Comparison of ENCODE assay signal across 25 cellular contexts in genomic region chr1:63951076-63951946, GRCh38.
A peak's percentile ranks its signal among the peaks of the same experiment; 100 is the strongest.
DNase-seq lines count a peak whose midpoint lies in the region; ATAC-seq, FAIRE-seq and TF ChIP-seq lines count a peak whose summit lies in the region.
"Had no signal": no experiment of that assay in that cellular context is flagged by ENCODE, and none has a peak within 500 bp of the region (broad histone marks: within the 10 kb centered on the region; RNA-seq: fewer than 3 reads in every experiment).

No MANE protein-coding gene starts in this region.

- H2BK5ac ChIP-seq in H1 (ENCODE audit: low read depth, low read length), result no peak overlapping the region

- no peak overlapping the region; a peak in 1 of 4 replicates for H3K4me2 ChIP-seq in H1 (ENCODE audit: insufficient read depth in 1 of 2, low read depth in 2 of 2, low read length in 2 of 2)

- DNase-seq in M059J (ENCODE audit: low read depth) (peak; percentile 9), H1 (ENCODE audit: low read depth in 1 of 2, low spot score in 2 of 2) (no peak), left kidney (ENCODE audit: low read depth, low spot score) (peak; percentile 69), amniotic stem cell (lab: John Stamatoyannopoulos, UW) (no peak), cardiac septum (ENCODE audit: low spot score) (no peak), left lobe of liver (ENCODE audit: low spot score) (no peak), activated T-cell treated with anti-CD3 and anti-CD28 coated beads for 4 hours (no peak)
- DNase-seq: 8988T; activated CD8-positive, alpha-beta T cell treated with anti-CD3 and anti-CD28 coated beads, Interleukin-2, amount 10 ng/mL, durations not matched to agents 7 days and 5 days; activated naive CD4-positive, alpha-beta T cell treated with anti-CD3 and anti-CD28 coated beads for 36 hours; activated T-cell treated with anti-CD3 and anti-CD28 coated beads, Interleukin-2, amount 50 U/mL, for 4 hours; BE2C; body of pancreas; cortex of kidney; DND-41; foreskin keratinocyte; hypothalamus; left cardiac atrium; midbrain; NCI-H1436 treated with DMSO at 0.1 percent for 48 hours; NCI-H524 treated with DMSO at 0.1 percent for 48 hours; small intestine; stimulated activated CD4-positive, alpha-beta T cell treated with anti-CD3 and anti-CD28 coated beads, Interleukin-4, amount 100 ng/mL, for 1 hour; T1000 had no signal

- intact Hi-C loops in cardiac septum (cut with DNase I), result no loop called here

- H3K4me3 ChIP-seq in ACC112 (ENCODE audit: low read depth, low read length), result no peak overlapping the region
- no peak overlapping the region for H3K4me3 ChIP-seq in H1 (ENCODE audit: extremely low read depth in 1 of 4, insufficient read depth in 2 of 4, low read depth in 3 of 4, low read length in 4 of 4)
- H3K4me3 ChIP-seq: body of pancreas had no signal

- no peak overlapping the region for H3K56ac ChIP-seq in H1 (replicated peaks; ENCODE audit: insufficient read length, low read depth, low read length)

- H3K27ac ChIP-seq in ACC112 (ENCODE audit: low read depth, low read length), result peak overlapping the region; percentile 83
- no peak overlapping the region for H3K27ac ChIP-seq in H1 (ENCODE audit: low read depth, low read length)
- H3K27ac ChIP-seq: body of pancreas, foreskin keratinocyte had no signal

- POLR2A ChIA-PET in H1 (lab: Charles Lee; ENCODE audit: partially characterized antibody), result interaction anchor here (0.6 to 0.9 kb wide), 2 partner anchors 49 to 101 kb away, joined by 3 read pairs; no protein-coding TSS in a partner anchor

- ATAC-seq in left lobe of liver, result no peak
- ATAC-seq: activated CD8-positive, alpha-beta T cell treated with anti-CD3 and anti-CD28 coated beads, Interleukin-2, amount 10 ng/mL, durations not matched to agents 7 days and 5 days; activated T-cell treated with anti-CD3 and anti-CD28 coated beads, Interleukin-2, amount 50 U/mL, for 4 hours; body of pancreas; foreskin keratinocyte; left cardiac atrium had no signal

- CTCF ChIA-PET in H1 (lab: Charles Lee; ENCODE audit: partially characterized antibody), result interaction anchor here (0.7 to 2.3 kb wide), 8 partner anchors 8 to 277 kb away, joined by 3 to 7 read pairs (median 4); no protein-coding TSS in a partner anchor

- H4K20me1 ChIP-seq in H1 (replicated peaks in 1 of 2; ENCODE audit: control insufficient read depth in 1 of 2, insufficient read depth in 2 of 2, low read length in 2 of 2), result peaks cover 1 to 5% of the 10 kb centered on the region in 2 experiments

- FAIRE-seq in H1 (lab: Jason Lieb, UNC), result peak; percentile 82
- FAIRE-seq: small intestine had no signal

- H4K91ac ChIP-seq in H1 (replicated peaks; ENCODE audit: insufficient read length, low read length), result no peak overlapping the region

- no peak overlapping the region for H2BK120ac ChIP-seq in H1 (replicated peaks; ENCODE audit: low read depth, low read length)

- no peak overlapping the region for H3K9ac ChIP-seq in H1 (replicated peaks in 1 of 4; ENCODE audit: extremely low read depth in 1 of 4, low read depth in 3 of 4, low read length in 3 of 4)

- H3K36me3 ChIP-seq in ACC112 (ENCODE audit: insufficient read depth, low read length), result no peaks in the 10 kb centered on the region; the same call in 1 of the 2 replicates
- 0 out of 8 replicates have a peak, but pooled peaks cover 0 to 9% (median 1%) of the 10 kb centered on the region in 4 experiments for H3K36me3 ChIP-seq in H1 (ENCODE audit: control insufficient read depth in 2 of 4, insufficient read depth in 4 of 4, low read length in 3 of 4)
- H3K36me3 ChIP-seq: BE2C had no signal

- H3K14ac ChIP-seq in H1 (ENCODE audit: insufficient read length), result no peak overlapping the region

- H3K27me3 ChIP-seq in ACC112 (ENCODE audit: insufficient read depth, low read length) (no peaks in the 10 kb centered on the region), H1 (replicated peaks in 1 of 4; ENCODE audit: control insufficient read depth in 3 of 4, extremely low read depth in 1 of 4, insufficient read depth in 3 of 4, low read length in 3 of 4) (no peaks in the 10 kb centered on the region)
- H3K27me3 ChIP-seq: BE2C, body of pancreas, foreskin keratinocyte had no signal

- peak overlapping the region; percentile 0 for H2AFZ ChIP-seq in ACC112 (ENCODE audit: low read length, unreplicated experiment)
- no peak overlapping the region for H2AFZ ChIP-seq in H1 (ENCODE audit: low read length)

- TF ChIP-seq CTCF in H1 (IDR thresholded peaks at IDR 0.05; ENCODE audit: control extremely low read depth in 1 of 3, insufficient read depth in 1 of 3, low read depth in 1 of 3, low read length in 3 of 3), result no peak

- no peak overlapping the region for H4K5ac ChIP-seq in H1 (ENCODE audit: insufficient read length, low read depth, low read length)

- H3K79me1 ChIP-seq in H1 (ENCODE audit: low read depth, low read length), result peaks cover 12% of the 10 kb centered on the region

- H3K23ac ChIP-seq in H1 (ENCODE audit: insufficient read length), result no peak overlapping the region

- no peak for TF ChIP-seq RAD21 in H1 (IDR thresholded peaks at IDR 0.05 in 1 of 2, conservative IDR thresholded peaks at IDR 0.05 in 1 of 2; ENCODE audit: low read depth in 2 of 2, low read length in 2 of 2)

- no peak overlapping the region for H2BK12ac ChIP-seq in H1 (ENCODE audit: low read depth, low read length)

- H3K23me2 ChIP-seq in H1 (ENCODE audit: low read depth, low read length), result no peaks in the 10 kb centered on the region; the same call in 1 of the 2 replicates

- no peak overlapping the region for H3K18ac ChIP-seq in H1 (ENCODE audit: extremely low read depth, low read length)

- no peak overlapping the region for H2BK15ac ChIP-seq in H1 (ENCODE audit: low read length)

- peaks cover 5 to 13% of the 10 kb centered on the region in 2 experiments; a peak in 3 of 4 replicates for H3K9me3 ChIP-seq in H1 (ENCODE audit: insufficient read depth in 2 of 2, low read depth in 1 of 2, low read length in 1 of 2)
- H3K9me3 ChIP-seq: BE2C had no signal

- 76% methylated on average over 5 of the region's 5 CpGs; no CpG with 5 or more reads in 1 of the 2 experiments for WGBS in H1 (ENCODE audit: extremely low coverage in 1 of 2, insufficient coverage in 1 of 2, insufficient read length in 1 of 2, insufficient replicate concordance in 2 of 2, low coverage in 1 of 2, low lambda C conversion rate in 2 of 2, missing lambda C conversion rate in 1 of 2), 2 experiments

- no peak overlapping the region for H3K4ac ChIP-seq in H1 (replicated peaks; ENCODE audit: insufficient read length, low read depth, low read length)

- H3K4me1 ChIP-seq in ACC112 (ENCODE audit: control insufficient read depth, insufficient read depth, low read length, unreplicated experiment), result peaks cover 39% of the 10 kb centered on the region
- peaks cover 0 to 14% (median 6%) of the 10 kb centered on the region in 4 experiments; a peak in 5 of 7 replicates for H3K4me1 ChIP-seq in H1 (replicated peaks in 1 of 4; ENCODE audit: control insufficient read depth in 3 of 4, insufficient read depth in 4 of 4, low read length in 3 of 4)
- H3K4me1 ChIP-seq: BE2C, foreskin keratinocyte had no signal

- H2BK20ac ChIP-seq in H1 (ENCODE audit: low read length), result no peak overlapping the region

- no peak overlapping the region for H4K8ac ChIP-seq in H1 (ENCODE audit: extremely low read depth, insufficient read depth, low read length)

- peaks cover 4% of the 10 kb centered on the region for H3K79me2 ChIP-seq in ACC112 (ENCODE audit: control insufficient read depth, insufficient read depth, low read length, unreplicated experiment)
- peaks cover 0 to 96% of the 10 kb centered on the region in 2 experiments; a peak in 3 of 4 replicates for H3K79me2 ChIP-seq in H1 (ENCODE audit: control insufficient read depth in 1 of 2, insufficient read depth in 2 of 2, low read length in 2 of 2)

- no peak for TF ChIP-seq POLR2A in H1 (IDR thresholded peaks at IDR 0.05; ENCODE audit: control extremely low read depth in 1 of 2, low read depth in 2 of 2, low read length in 2 of 2)

- no peak overlapping the region for H2AK5ac ChIP-seq in H1 (ENCODE audit: low read depth, low read length)

- no peak for TF ChIP-seq EP300 in H1 (IDR thresholded peaks at IDR 0.05; ENCODE audit: borderline replicate concordance in 1 of 2, low read depth in 2 of 2, low read length in 2 of 2)

TF ChIP-seq in H1, 55 proteins besides CTCF, POLR2A, EP300 and RAD21:
- TF ChIP-seq GTF2F1 (IDR thresholded peaks at IDR 0.05; ENCODE audit: borderline replicate concordance, low read depth, low read length) (no peak), BCL11A (IDR thresholded peaks at IDR 0.05; ENCODE audit: low read depth in 2 of 2, low read length in 2 of 2) (no peak), RXRA (IDR thresholded peaks at IDR 0.05; ENCODE audit: insufficient read depth, low read depth, low read length) (no peak), EGR1 (IDR thresholded peaks at IDR 0.05; ENCODE audit: borderline replicate concordance, low read depth, low read length) (peak; percentile 86), SP2 (IDR thresholded peaks at IDR 0.05; ENCODE audit: low read length) (no peak), SIX5 (IDR thresholded peaks at IDR 0.05; ENCODE audit: low read depth, low read length) (no peak), FOSL1 (IDR thresholded peaks at IDR 0.05; ENCODE audit: insufficient read depth, low read depth, low read length) (no peak)
TF ChIP-seq in H1: peak in this region for 1.

Comparison
In these comparisons a context has a peak if more than half of its experiments do, and no peak if none do; other contexts are left out.
1. DNase-seq: peak in M059J (single experiment) and left kidney (single experiment); none in H1 (0 of 2), amniotic stem cell (single experiment), cardiac septum (single experiment), left lobe of liver (single experiment) and activated T-cell treated with anti-CD3 and anti-CD28 coated beads for 4 hours (single experiment).